ENCODE assay signal across 8 cellular contexts in genomic region chr20:14751191-14751590, GRCh38.
"Had no signal": no experiment of that assay in that cellular context is flagged by ENCODE, and none has a peak within 500 bp of the region (broad histone marks: within the 10 kb centered on the region; RNA-seq: fewer than 3 reads in every experiment).

No MANE protein-coding gene starts in this region.

- ATAC-seq: GM12878 had no signal

- DNase-seq: GDM1, GF-D8 had no signal

- FAIRE-seq: G401.6, GM12878, GM12891, GM12892, GM18507, GM19239 had no signal

- H3K4me3 ChIP-seq: GM12878 had no signal
